ENCODE assay signal across 8 cellular contexts in genomic region chr17:8176998-8177731, GRCh38. TPM values are rescaled to one million over a fixed set of nuclear protein-coding genes. Genes with fewer than 3 reads are reported as not detected.
DNase-seq lines count a peak whose midpoint lies in the region; ATAC-seq lines count a peak whose summit lies in the region.

No MANE protein-coding gene starts in this region.

- H3K4me1 Mint-ChIP-seq in activated T-cell treated with anti-CD3 and anti-CD28 coated beads, Interleukin-2, amount 50 U/mL, for 24 hours (ENCODE audit: low read depth) = peaks cover 44% of the 10 kb centered on the region

- WGBS in thymus = 95% methylated on average over 19 of the region's 19 CpGs

- no peaks in the 10 kb centered on the region for H3K36me3 ChIP-seq in thymus (ENCODE audit: control insufficient read depth, insufficient read depth)

- H3K27ac ChIP-seq in angular gyrus (ENCODE audit: low read depth, low read length) (peak overlapping the region; percentile 80), layer of hippocampus (ENCODE audit: low read depth, low read length) (peak overlapping the region; percentile 71), thymus (ENCODE audit: low read depth) (peak overlapping the region; percentile 93)

- no peak for DNase-seq in activated T-cell treated with anti-CD3 and anti-CD28 coated beads, Interleukin-2, amount 50 U/mL, for 24 hours
- DNase-seq in activated T-cell treated with anti-CD3 and anti-CD28 coated beads, Interleukin-2, amount 50 U/mL, for 1 hour = no peak
- DNase-seq in NCI-H2196 treated with DMSO at 0.1 percent for 48 hours (lab: John Stamatoyannopoulos, UW; ENCODE audit: unreplicated experiment) (no peak), NCI-H187 (lab: John Stamatoyannopoulos, UW) (no peak)

- no peaks in the 10 kb centered on the region for H3K9me3 ChIP-seq in thymus (ENCODE audit: control insufficient read depth)

- H3K27ac Mint-ChIP-seq in activated T-cell treated with anti-CD3 and anti-CD28 coated beads, Interleukin-2, amount 50 U/mL, for 24 hours = peak overlapping the region; percentile 94

- ATAC-seq in activated CD4-positive, CD25-positive, alpha-beta regulatory T cell treated with anti-CD3 and anti-CD28 coated beads, Interleukin-2, amount 50 U/mL, for 24 hours = no peak

- no peaks in the 10 kb centered on the region for H3K27me3 ChIP-seq in layer of hippocampus (ENCODE audit: control insufficient read depth, insufficient read depth, low read length)
- no peaks in the 10 kb centered on the region for H3K27me3 ChIP-seq in thymus (ENCODE audit: control insufficient read depth, insufficient read depth)

- no peaks in the 10 kb centered on the region for H3K9me3 Mint-ChIP-seq in activated T-cell treated with anti-CD3 and anti-CD28 coated beads, Interleukin-2, amount 50 U/mL, for 24 hours

- peaks cover 13% of the 10 kb centered on the region for H3K4me1 ChIP-seq in thymus (ENCODE audit: control insufficient read depth, insufficient read depth, low read length)

- peak overlapping the region; percentile 53 for H3K4me3 ChIP-seq in thymus (ENCODE audit: low read length)

- peaks cover 5% of the 10 kb centered on the region for H3K36me3 Mint-ChIP-seq in activated T-cell treated with anti-CD3 and anti-CD28 coated beads, Interleukin-2, amount 50 U/mL, for 24 hours (ENCODE audit: low read depth)

- peak overlapping the region; percentile 88 for H3K4me3 Mint-ChIP-seq in activated T-cell treated with anti-CD3 and anti-CD28 coated beads, Interleukin-2, amount 50 U/mL, for 24 hours

- H3K27me3 Mint-ChIP-seq in activated T-cell treated with anti-CD3 and anti-CD28 coated beads, Interleukin-2, amount 50 U/mL, for 24 hours = no peaks in the 10 kb centered on the region

RNA-seq across cellular contexts. Expression of gene TMEM107, which starts 1.0 kb away (rescaled TPM):
- polyA plus RNA-seq in thymus = 21.3 TPM

RNA-seq across cellular contexts. Expression of gene BORCS6, which starts 12.8 kb away (rescaled TPM):
- polyA plus RNA-seq in thymus = 11.4 TPM

RNA-seq across cellular contexts. Expression of gene VAMP2, which starts 14.4 kb away (rescaled TPM):
- polyA plus RNA-seq in thymus = 73.9 TPM

RNA-seq across cellular contexts. Expression of gene PER1, which starts 25.0 kb away (rescaled TPM):
- 71.9 TPM for polyA plus RNA-seq in thymus

RNA-seq across cellular contexts. Expression of gene AURKB, which starts 33.2 kb away (rescaled TPM):
- 11.3 TPM for polyA plus RNA-seq in thymus
